ENCODE assay signal across 1 cellular context in the genomic region with DNA sequence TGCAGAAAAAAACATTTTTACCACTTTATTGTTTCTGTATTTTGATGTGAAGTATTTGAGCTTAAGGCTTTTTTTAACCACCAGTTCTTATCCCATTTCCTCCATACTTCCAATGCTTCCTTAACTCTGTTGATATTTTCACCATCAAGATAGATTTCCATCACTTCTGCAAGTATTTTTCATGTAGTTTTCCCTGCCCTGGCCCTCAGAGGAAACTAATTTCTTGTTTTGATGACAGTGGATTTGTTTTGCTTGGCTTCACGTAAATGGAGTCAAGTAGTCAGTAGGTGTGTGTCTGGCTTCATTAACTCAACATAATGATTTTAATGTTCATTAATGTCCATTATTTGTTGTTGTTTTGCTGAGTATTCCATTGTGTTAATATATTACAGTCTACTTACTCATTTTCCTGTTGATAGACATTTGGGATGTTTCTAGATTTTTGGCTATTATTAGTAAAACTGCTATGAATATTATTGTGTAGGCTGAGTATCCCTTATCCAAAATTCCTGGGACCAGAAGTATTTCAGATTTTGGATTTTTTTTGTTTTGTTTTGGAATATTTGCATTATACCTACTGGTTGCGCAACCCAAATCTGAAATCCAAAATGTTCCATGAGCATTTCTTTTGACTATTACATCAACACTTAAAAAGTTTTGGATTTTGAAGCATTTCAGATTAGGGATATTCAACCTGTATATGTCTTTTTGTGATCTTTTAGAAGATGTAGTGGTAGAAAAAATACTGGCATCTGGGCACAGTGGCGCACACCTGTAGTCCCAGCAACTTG.
TF ChIP-seq lines count a peak whose summit lies in the region.

No MANE protein-coding gene starts in this region.

TF ChIP-seq in endothelial cell of umbilical vein, 7 proteins besides CTCF, POLR2A, EP300 and RAD21:
- TF ChIP-seq JUN (IDR thresholded peaks at IDR 0.05; ENCODE audit: borderline replicate concordance, insufficient read depth, insufficient read length, low read depth) (no peak), GATA2 (IDR thresholded peaks at IDR 0.05; ENCODE audit: insufficient read depth, insufficient read length, low read depth, low read length) (peak; percentile 20)
TF ChIP-seq in endothelial cell of umbilical vein: peak in this region for 1.
